26 cellular contexts compared by ENCODE assay signal in the genomic region with DNA sequence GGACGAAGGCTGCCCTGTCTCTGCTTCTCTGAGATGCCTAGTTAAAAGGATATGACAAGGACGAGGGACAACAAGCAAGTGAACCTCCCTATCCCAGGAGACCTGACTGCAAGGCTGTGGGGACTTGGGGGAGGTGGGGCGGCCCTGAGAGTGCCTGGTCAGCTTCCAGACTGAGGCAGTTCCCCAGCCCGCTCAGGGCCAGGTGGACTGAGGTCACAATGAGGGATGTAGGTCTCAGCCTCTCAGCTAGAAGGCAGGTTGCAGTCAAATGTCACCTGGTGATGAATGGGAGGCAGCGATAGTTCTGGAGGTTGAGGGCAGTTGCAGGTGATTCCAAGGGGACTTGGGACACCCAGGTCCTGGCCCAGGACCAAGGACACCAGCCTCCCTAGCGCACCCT.
"Had no signal": no experiment of that assay in that cellular context is flagged by ENCODE, and none has a peak within 500 bp of the region (broad histone marks: within the 10 kb centered on the region; RNA-seq: fewer than 3 reads in every experiment).

No MANE protein-coding gene starts in this region.

- H3K4me3 Mint-ChIP-seq: activated CD8-positive, alpha-beta memory T cell treated with anti-CD3 and anti-CD28 coated beads, Interleukin-2, amount 10 ng/mL, durations not matched to agents 7 days and 5 days; activated naive CD4-positive, alpha-beta T cell treated with anti-CD3 and anti-CD28 coated beads, Interleukin-2, amount 10 ng/mL, durations not matched to agents 7 days and 5 days; activated naive CD8-positive, alpha-beta T cell treated with anti-CD3 and anti-CD28 coated beads for 36 hours; activated T-cell treated with anti-CD3 and anti-CD28 coated beads, Interleukin-2, amount 50 U/mL, for 4 hours; activated T-helper 17 cell treated with anti-CD3 and anti-CD28 coated beads, Interleukin-2, amount 50 U/mL, for 72 hours had no signal

- H3K4me3 ChIP-seq: adrenal gland, breast epithelium, MG63, SJCRH30 had no signal

- H3K27ac Mint-ChIP-seq: activated CD8-positive, alpha-beta memory T cell treated with anti-CD3 and anti-CD28 coated beads, Interleukin-2, amount 10 ng/mL, durations not matched to agents 7 days and 5 days; activated naive CD4-positive, alpha-beta T cell treated with anti-CD3 and anti-CD28 coated beads, Interleukin-2, amount 10 ng/mL, durations not matched to agents 7 days and 5 days; activated naive CD8-positive, alpha-beta T cell treated with anti-CD3 and anti-CD28 coated beads for 36 hours; activated T-helper 17 cell treated with anti-CD3 and anti-CD28 coated beads, Interleukin-2, amount 50 U/mL, for 72 hours had no signal

- H3K27me3 ChIP-seq: adrenal gland, breast epithelium, MG63, SJCRH30 had no signal

- H3K9ac ChIP-seq: SK-N-SH had no signal

- H3K27me3 Mint-ChIP-seq: activated CD8-positive, alpha-beta memory T cell treated with anti-CD3 and anti-CD28 coated beads, Interleukin-2, amount 10 ng/mL, durations not matched to agents 7 days and 5 days; activated naive CD4-positive, alpha-beta T cell treated with anti-CD3 and anti-CD28 coated beads, Interleukin-2, amount 10 ng/mL, durations not matched to agents 7 days and 5 days; activated naive CD8-positive, alpha-beta T cell treated with anti-CD3 and anti-CD28 coated beads for 36 hours; activated T-helper 17 cell treated with anti-CD3 and anti-CD28 coated beads, Interleukin-2, amount 50 U/mL, for 72 hours had no signal

- H3K9me3 ChIP-seq: adrenal gland, breast epithelium, MG63, SJCRH30, SK-N-SH had no signal

- DNase-seq: activated CD4-positive, alpha-beta T cell treated with anti-CD3 and anti-CD28 coated beads for 48 hours; activated CD4-positive, alpha-beta T cell treated with anti-CD3 and anti-CD28 coated beads, Interleukin-2, amount 50 U/mL, for 4 hours; activated CD8-positive, alpha-beta memory T cell treated with anti-CD3 and anti-CD28 coated beads, Interleukin-2, amount 10 ng/mL, durations not matched to agents 7 days and 5 days; activated gamma-delta T cell treated with Interleukin-2 at 50 U/mL for 16 hours; activated naive CD4-positive, alpha-beta T cell treated with anti-CD3 and anti-CD28 coated beads, Interleukin-2, amount 10 ng/mL, durations not matched to agents 7 days and 5 days; activated naive CD8-positive, alpha-beta T cell treated with anti-CD3 and anti-CD28 coated beads for 36 hours; activated T-cell treated with anti-CD3 and anti-CD28 coated beads, Interleukin-2, amount 50 U/mL, for 4 hours; adrenal gland; anterior cingulate cortex; caudate nucleus; MG63; MV-4-11; NCI-H1092 treated with DMSO at 0.1 percent for 48 hours; NCI-H1417 treated with DMSO at 0.1 percent for 48 hours; NCI-H1694 treated with DMSO at 0.1 percent for 48 hours; NCI-H2029 treated with DMSO at 0.1 percent for 48 hours; NCI-H345; NCI-H510A; NCI-H526 treated with DMSO at 0.1 percent for 48 hours; NCI-H82; RPMI8226; SJCRH30; SK-N-SH; T-helper 1 cell had no signal

- H3K9me3 Mint-ChIP-seq: activated naive CD4-positive, alpha-beta T cell treated with anti-CD3 and anti-CD28 coated beads, Interleukin-2, amount 10 ng/mL, durations not matched to agents 7 days and 5 days; activated naive CD8-positive, alpha-beta T cell treated with anti-CD3 and anti-CD28 coated beads for 36 hours; activated T-cell treated with anti-CD3 and anti-CD28 coated beads, Interleukin-2, amount 50 U/mL, for 4 hours; activated T-helper 17 cell treated with anti-CD3 and anti-CD28 coated beads, Interleukin-2, amount 50 U/mL, for 72 hours had no signal

- H3K27ac ChIP-seq: adrenal gland, breast epithelium, SJCRH30 had no signal

- H3K4me1 ChIP-seq: adrenal gland, breast epithelium, SJCRH30 had no signal

- H3K4me1 Mint-ChIP-seq: activated naive CD4-positive, alpha-beta T cell treated with anti-CD3 and anti-CD28 coated beads, Interleukin-2, amount 10 ng/mL, durations not matched to agents 7 days and 5 days; activated naive CD8-positive, alpha-beta T cell treated with anti-CD3 and anti-CD28 coated beads for 36 hours; activated T-helper 17 cell treated with anti-CD3 and anti-CD28 coated beads, Interleukin-2, amount 50 U/mL, for 72 hours had no signal
